Comparison of ENCODE assay signal across 1 cellular context in the genomic region with DNA sequence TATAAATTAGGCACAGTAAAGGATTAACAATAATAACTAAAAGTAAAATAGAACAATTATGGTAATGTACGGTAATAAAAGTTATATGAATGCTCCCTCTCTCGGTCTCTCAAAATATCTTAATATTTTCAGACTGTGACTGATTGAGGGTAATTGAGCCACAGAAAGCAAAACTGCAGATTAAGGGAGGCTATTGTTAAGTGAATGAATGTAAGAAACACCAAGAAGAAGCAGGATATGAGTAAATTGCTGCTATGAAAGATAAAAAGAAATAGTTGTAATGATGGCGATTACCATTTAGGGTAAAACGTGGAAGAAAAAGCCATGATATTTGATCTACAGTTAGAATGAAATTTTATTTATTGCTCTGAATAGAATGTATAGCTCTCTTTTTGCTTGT.
TF ChIP-seq lines count a peak whose summit lies in the region.

No MANE protein-coding gene starts in this region.

TF ChIP-seq in GM23338, 12 proteins besides CTCF, POLR2A, EP300 and RAD21 (continued from another document):
- no peak for TF ChIP-seq POLR2AphosphoS5 (IDR thresholded peaks at IDR 0.05; ENCODE audit: low read depth)
